In genomic region chr17:73348824-73349095, GRCh38 we compare ENCODE assay signal across 16 cellular contexts. TPM values are rescaled to one million over a fixed set of nuclear protein-coding genes. Genes with fewer than 3 reads are reported as not detected.
DNase-seq lines count a peak whose midpoint lies in the region; ATAC-seq and TF ChIP-seq lines count a peak whose summit lies in the region.
"Had no signal": no experiment of that assay in that cellular context is flagged by ENCODE, and none has a peak within 500 bp of the region (broad histone marks: within the 10 kb centered on the region; RNA-seq: fewer than 3 reads in every experiment).

No MANE protein-coding gene starts in this region.

- H3K23ac ChIP-seq in mesendoderm (ENCODE audit: low read length): no peak overlapping the region

- no CpG with 5 or more reads among the region's 4 CpGs for WGBS in mesendoderm (ENCODE audit: extremely low coverage, insufficient coverage, low lambda C conversion rate)
- 63 to 64% methylated on average over 4 of the region's 4 CpGs for WGBS in sigmoid colon, 2 donors

- H3K36me3 ChIP-seq in GM23338 (ENCODE audit: insufficient read depth) (no peaks in the 10 kb centered on the region), mesendoderm (ENCODE audit: control insufficient read depth, insufficient read depth, low read length) (no peaks in the 10 kb centered on the region), sigmoid colon (no peaks in the 10 kb centered on the region)
- H3K36me3 ChIP-seq: lower lobe of right lung had no signal

- no peaks in the 10 kb centered on the region for H3K9me2 ChIP-seq in GM23338 (ENCODE audit: insufficient read depth)

- no peak overlapping the region for H3K4me3 Mint-ChIP-seq in GM23338
- H3K4me3 Mint-ChIP-seq in T-cell: no peak overlapping the region
- H3K4me3 Mint-ChIP-seq: activated CD4-positive, alpha-beta T cell treated with anti-CD3 and anti-CD28 coated beads for 36 hours; activated T-helper 17 cell treated with anti-CD3 and anti-CD28 coated beads, Interleukin-2, amount 50 U/mL, for 72 hours; naive thymus-derived CD4-positive, alpha-beta T cell had no signal

- no peak overlapping the region for H2BK15ac ChIP-seq in mesendoderm (replicated peaks; ENCODE audit: low read depth)

- H3K36me3 Mint-ChIP-seq in GM23338 (ENCODE audit: low read depth): no peaks in the 10 kb centered on the region
- H3K36me3 Mint-ChIP-seq in T-cell: no peaks in the 10 kb centered on the region

- H4K8ac ChIP-seq in mesendoderm (ENCODE audit: low read depth, low read length): no peak overlapping the region

- DNase-seq in GM23338 (ENCODE audit: low spot score) (no peak), mesendoderm (no peak), sigmoid colon (no peak), T-cell (no peak), HuH-7.5 (ENCODE audit: low spot score) (no peak), NCI-H2029 treated with DMSO at 0.1 percent for 48 hours (lab: John Stamatoyannopoulos, UW) (no peak)
- DNase-seq: activated CD4-positive, alpha-beta T cell treated with anti-CD3 and anti-CD28 coated beads for 36 hours; lower lobe of right lung; naive thymus-derived CD4-positive, alpha-beta T cell; NCI-H1092 treated with DMSO at 0.1 percent for 48 hours; NCI-H2081 treated with DMSO at 0.1 percent for 48 hours; RPMI8226; stimulated activated CD4-positive, alpha-beta T cell treated with anti-CD3 and anti-CD28 coated beads, Interleukin-12 subunit alpha, Interleukin-12 subunit beta, amount 100 ng/mL, for 4 hours had no signal

- H3K9me3 Mint-ChIP-seq in GM23338: no peaks in the 10 kb centered on the region
- no peaks in the 10 kb centered on the region for H3K9me3 Mint-ChIP-seq in T-cell
- H3K9me3 Mint-ChIP-seq: activated T-helper 17 cell treated with anti-CD3 and anti-CD28 coated beads, Interleukin-2, amount 50 U/mL, for 72 hours had no signal

- peak overlapping the region; percentile 10 for H3K9ac ChIP-seq in mesendoderm (ENCODE audit: low read length)

- H2AK5ac ChIP-seq in mesendoderm (ENCODE audit: low read length): no peak overlapping the region

- H3K27me3 Mint-ChIP-seq in GM23338 (ENCODE audit: insufficient read depth, low read depth, poor library complexity) (peaks cover 26% of the 10 kb centered on the region), T-cell (no peaks in the 10 kb centered on the region)
- H3K27me3 Mint-ChIP-seq: activated CD4-positive, alpha-beta T cell treated with anti-CD3 and anti-CD28 coated beads for 36 hours; activated T-helper 17 cell treated with anti-CD3 and anti-CD28 coated beads, Interleukin-2, amount 50 U/mL, for 72 hours had no signal

- no peak overlapping the region for H3K18ac ChIP-seq in mesendoderm (ENCODE audit: low read length)

- no peak overlapping the region for H3K4me3 ChIP-seq in GM23338
- H3K4me3 ChIP-seq in mesendoderm (ENCODE audit: low read length): no peak overlapping the region
- no peak overlapping the region for H3K4me3 ChIP-seq in sigmoid colon
- H3K4me3 ChIP-seq: lower lobe of right lung had no signal

- 0 out of 2 replicates have a peak overlapping the region, but pooled peaks have one; percentile 56 for H3K27ac Mint-ChIP-seq in GM23338
- H3K27ac Mint-ChIP-seq in T-cell: no peak overlapping the region
- H3K27ac Mint-ChIP-seq: activated CD4-positive, alpha-beta T cell treated with anti-CD3 and anti-CD28 coated beads for 36 hours; activated T-helper 17 cell treated with anti-CD3 and anti-CD28 coated beads, Interleukin-2, amount 50 U/mL, for 72 hours; naive thymus-derived CD4-positive, alpha-beta T cell had no signal

- no peaks in the 10 kb centered on the region for H3K9me3 ChIP-seq in sigmoid colon
- H3K9me3 ChIP-seq: lower lobe of right lung had no signal

- H4K5ac ChIP-seq in mesendoderm (ENCODE audit: low read length): no peak overlapping the region

- no peak for TF ChIP-seq POLR2A in sigmoid colon (IDR thresholded peaks at IDR 0.05)

- H3K4me1 ChIP-seq in GM23338 (ENCODE audit: insufficient read depth) (peaks cover 12% of the 10 kb centered on the region), mesendoderm (ENCODE audit: control insufficient read depth, low read depth, low read length) (peaks cover 3% of the 10 kb centered on the region), sigmoid colon (peaks cover 0 to 70% (median 51%) of the 10 kb centered on the region in 4 donors)

- H3K4ac ChIP-seq in mesendoderm (ENCODE audit: low read depth, low read length): no peak overlapping the region

- H3K79me1 ChIP-seq in mesendoderm (ENCODE audit: low read length): no peaks in the 10 kb centered on the region

- no peak overlapping the region; the same call in 1 of the 2 replicates for H3K4me2 ChIP-seq in GM23338
- no peak overlapping the region for H3K4me2 ChIP-seq in mesendoderm (ENCODE audit: low read length)

- H3K27ac ChIP-seq in GM23338 (ENCODE audit: low read depth) (no peak overlapping the region), cingulate gyrus (ENCODE audit: low read depth, low read length) (peak overlapping the region; percentile 83), mesendoderm (ENCODE audit: low read depth, low read length) (no peak overlapping the region), sigmoid colon (peak overlapping the region; percentile 60 to 97 (median 96))
- H3K27ac ChIP-seq: lower lobe of right lung had no signal

- ATAC-seq in GM23338: no peak
- ATAC-seq in T-cell (replicated peaks in 1 of 4): no peak
- ATAC-seq in GM19035 (IDR thresholded peaks at IDR 0.05; ENCODE audit: unreplicated experiment): no peak
- ATAC-seq: activated CD4-positive, alpha-beta T cell treated with anti-CD3 and anti-CD28 coated beads for 36 hours; activated T-helper 17 cell treated with anti-CD3 and anti-CD28 coated beads, Interleukin-2, amount 50 U/mL, for 72 hours; lower lobe of right lung; naive thymus-derived CD4-positive, alpha-beta T cell had no signal

- H3K27me3 ChIP-seq in GM23338 (ENCODE audit: insufficient read depth) (no peaks in the 10 kb centered on the region), mesendoderm (ENCODE audit: insufficient read depth, low read length, poor library complexity) (no peaks in the 10 kb centered on the region), sigmoid colon (no peaks in the 10 kb centered on the region)

- TF ChIP-seq EP300 in sigmoid colon (IDR thresholded peaks at IDR 0.05): no peak

- H4K20me1 ChIP-seq in GM23338 (replicated peaks; ENCODE audit: insufficient read depth): no peaks in the 10 kb centered on the region

- H2BK5ac ChIP-seq in mesendoderm (ENCODE audit: low read length): no peak overlapping the region

- H3K4me1 Mint-ChIP-seq in GM23338 (peaks cover 39% of the 10 kb centered on the region), T-cell (no peaks in the 10 kb centered on the region)
- H3K4me1 Mint-ChIP-seq: activated CD4-positive, alpha-beta T cell treated with anti-CD3 and anti-CD28 coated beads for 36 hours; activated T-helper 17 cell treated with anti-CD3 and anti-CD28 coated beads, Interleukin-2, amount 50 U/mL, for 72 hours; naive thymus-derived CD4-positive, alpha-beta T cell had no signal

- TF ChIP-seq CTCF in GM23338 (conservative IDR thresholded peaks at IDR 0.05; ENCODE audit: low read depth in 2 of 2) (no peak), sigmoid colon (IDR thresholded peaks at IDR 0.05) (no peak)

- intact Hi-C loops in sigmoid colon (cut with DNase I): no loop called here

- CTCF ChIA-PET in T-cell (lab: Charles Lee): no interaction called here

- POLR2A ChIA-PET in T-cell (lab: Charles Lee): no interaction called here

- peak overlapping the region; percentile 52 for H3K56ac ChIP-seq in mesendoderm (ENCODE audit: low read length)

- no peaks in the 10 kb centered on the region; the same call in 1 of the 2 replicates for H3F3A ChIP-seq in GM23338 (replicated peaks; ENCODE audit: low read depth)

- H3K79me2 ChIP-seq in GM23338 (replicated peaks; ENCODE audit: insufficient read depth) (no peaks in the 10 kb centered on the region), mesendoderm (ENCODE audit: control insufficient read depth, insufficient read depth, low read length) (no peaks in the 10 kb centered on the region)

- peak overlapping the region; percentile 69 for H2AFZ ChIP-seq in GM23338

- no peak overlapping the region for H2BK120ac ChIP-seq in mesendoderm (ENCODE audit: low read depth, low read length)

TF ChIP-seq in GM23338, 12 proteins besides CTCF, POLR2A, EP300 and RAD21 (continues in another document):
- TF ChIP-seq ETS1 (IDR thresholded peaks at IDR 0.05) (no peak), NANOG (IDR thresholded peaks at IDR 0.05; ENCODE audit: borderline replicate concordance) (no peak), JUNB (IDR thresholded peaks at IDR 0.05; ENCODE audit: unreplicated experiment) (no peak)

RNA-seq across cellular contexts. Expression of gene CDC42EP4, which starts 37.0 kb away (rescaled TPM):
- total RNA-seq in GM23338 (2014; rRNA removed; shearing (Covaris generic)): 16.2 and 19.9 TPM in 2 replicates
- polyA plus RNA-seq in GM23338 (2016; fragmentation: Nextera tagmentation; extraction: Ambion mirVana): 4.1 and 4.4 TPM in 2 replicates
- polyA plus RNA-seq in mesendoderm (2013, experiment 1 of 2): 5.7 TPM
- 5.1 TPM for polyA plus RNA-seq in mesendoderm (2013, experiment 2 of 2)
- 10 to 100 TPM; 68.1 to 87.6 (median 76.0) TPM for total RNA-seq in sigmoid colon
- 10 to 100 TPM; 44.0 to 57.3 (median 46.2) TPM for polyA plus RNA-seq in sigmoid colon
- 1 to 10 TPM; 1.1 to 3.7 (median 1.3) TPM for total RNA-seq in T-cell

Comparison
In these comparisons a context has a peak if more than half of its experiments do, and no peak if none do; other contexts are left out.
1. H3K27ac ChIP-seq: peak in cingulate gyrus (single experiment) and sigmoid colon (4 of 4); none in GM23338 (single experiment) and mesendoderm (single experiment).